ENCODE assay signal across 28 cellular contexts in the genomic region with DNA sequence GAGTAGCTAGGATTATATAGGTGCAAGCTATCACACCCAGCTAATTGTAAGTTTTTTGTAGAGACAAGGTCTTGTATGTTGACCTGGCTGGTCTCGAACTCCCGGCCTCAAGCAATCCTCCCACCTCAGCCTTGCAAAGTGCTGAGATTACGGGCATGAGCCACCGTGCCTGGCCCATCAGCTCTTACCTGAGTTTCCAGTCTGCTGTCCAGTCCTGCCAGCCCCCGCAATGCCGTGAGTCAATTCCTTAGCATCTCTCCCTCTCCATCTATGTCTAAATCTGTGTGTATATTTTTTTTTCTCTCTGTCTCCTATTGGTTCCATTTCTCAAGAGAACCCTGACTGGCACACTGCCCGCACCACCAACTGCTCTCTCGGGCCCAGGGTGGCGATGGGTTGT.
"Had no signal": no experiment of that assay in that cellular context is flagged by ENCODE, and none has a peak within 500 bp of the region (broad histone marks: within the 10 kb centered on the region; RNA-seq: fewer than 3 reads in every experiment).

No MANE protein-coding gene starts in this region.

- H3K4me1 ChIP-seq: left ventricle myocardium inferior, parathyroid adenoma, right atrium auricular region, right lobe of liver, suprapubic skin, tibial artery, uterus had no signal

- H3K4me3 Mint-ChIP-seq: nephron; neural crest cell; stimulated activated naive B cell treated with anti-CD40 and anti-IgM and Interleukin-4, amounts not matched to agents 10 μg/mL and 1 μg/mL and 100 μg/mL, for 72 hours had no signal

- H3K27ac ChIP-seq: left ventricle myocardium inferior, neutrophil, parathyroid adenoma, right atrium auricular region, right lobe of liver, suprapubic skin, thoracic aorta, tibial artery, uterus had no signal

- H3K4me1 Mint-ChIP-seq: naive thymus-derived CD8-positive, alpha-beta T cell; nephron; neural crest cell; stimulated activated naive B cell treated with anti-CD40 and anti-IgM and Interleukin-4, amounts not matched to agents 10 μg/mL and 1 μg/mL and 100 μg/mL, for 72 hours had no signal

- DNase-seq: hippocampal formation; left colon; left ventricle myocardium inferior; mesendoderm; midbrain; mucosa of descending colon; occipital lobe; stimulated activated CD4-positive, alpha-beta T cell treated with anti-CD3 and anti-CD28 coated beads, Interleukin-1b, Interleukin-23, amount 100 ng/mL, for 48 hours; stimulated activated CD4-positive, alpha-beta T cell treated with anti-CD3 and anti-CD28 coated beads, Interleukin-2, amount 100 ng/mL, for 48 hours; stimulated activated CD4-positive, alpha-beta T cell treated with anti-CD3 and anti-CD28 coated beads, Interleukin-4, amount 100 ng/mL, for 4 hours; stimulated activated CD8-positive, alpha-beta memory T cell treated with anti-CD3 and anti-CD28 coated beads, Interleukin-4, amount 100 ng/mL, for 48 hours; stimulated activated naive B cell treated with anti-CD40 and anti-IgM and Interleukin-4, amounts not matched to agents 10 μg/mL and 1 μg/mL and 100 μg/mL, for 72 hours; stimulated activated naive CD8-positive, alpha-beta T cell treated with anti-CD3 and anti-CD28 coated beads, Interleukin-15, Interleukin-2, amounts not matched to agents 100 U/mL and 50 U/mL, for 24 hours; tibial artery; trophoblast cell; uterus had no signal

- H3K9me3 Mint-ChIP-seq: neural crest cell had no signal

- H3K27me3 Mint-ChIP-seq: naive thymus-derived CD8-positive, alpha-beta T cell; progenitor cell of endocrine pancreas; stimulated activated naive B cell treated with anti-CD40 and anti-IgM and Interleukin-4, amounts not matched to agents 10 μg/mL and 1 μg/mL and 100 μg/mL, for 72 hours had no signal

- ATAC-seq: left colon; mucosa of descending colon; naive thymus-derived CD8-positive, alpha-beta T cell; right lobe of liver; stimulated activated naive B cell treated with anti-CD40 and anti-IgM and Interleukin-4, amounts not matched to agents 10 μg/mL and 1 μg/mL and 100 μg/mL, for 72 hours; stimulated activated naive CD8-positive, alpha-beta T cell treated with anti-CD3 and anti-CD28 coated beads, Interleukin-15, Interleukin-2, amounts not matched to agents 100 U/mL and 50 U/mL, for 24 hours had no signal

- H3K27me3 ChIP-seq: neutrophil, right atrium auricular region, right lobe of liver, suprapubic skin, tibial artery, uterus had no signal

- H3K36me3 ChIP-seq: left ventricle myocardium inferior, neutrophil, right atrium auricular region, right lobe of liver, suprapubic skin, thoracic aorta, tibial artery, uterus had no signal

- H3K27ac Mint-ChIP-seq: naive thymus-derived CD8-positive, alpha-beta T cell; nephron; progenitor cell of endocrine pancreas; stimulated activated naive B cell treated with anti-CD40 and anti-IgM and Interleukin-4, amounts not matched to agents 10 μg/mL and 1 μg/mL and 100 μg/mL, for 72 hours had no signal

- H3K4me3 ChIP-seq: left ventricle myocardium inferior, lung, mucosa of descending colon, right atrium auricular region, right lobe of liver, smooth muscle cell, suprapubic skin, thoracic aorta, tibial artery, uterus had no signal

- H3K9me3 ChIP-seq: mucosa of descending colon, neutrophil, right atrium auricular region, right lobe of liver, suprapubic skin, thoracic aorta, uterus had no signal
